ENCODE assay signal across 1 cellular context in genomic region chr16:1420111-1420539, GRCh38.
TF ChIP-seq lines count a peak whose summit lies in the region.

No MANE protein-coding gene starts in this region.

TF ChIP-seq in HepG2, 621 proteins besides CTCF, POLR2A, EP300 and RAD21:
- TF ChIP-seq ZNF138 (CRISPR knock-in tag; IDR thresholded peaks at IDR 0.05; ENCODE audit: low read depth) = no peak
- peak; percentile 94; the same call in 1 of the 2 replicates for TF ChIP-seq ZNF839 (CRISPR knock-in tag; IDR thresholded peaks at IDR 0.05; ENCODE audit: borderline replicate concordance)
- TF ChIP-seq GZF1 (CRISPR knock-in tag; IDR thresholded peaks at IDR 0.05) = no peak
- TF ChIP-seq ZSCAN21 (CRISPR knock-in tag; IDR thresholded peaks at IDR 0.05; ENCODE audit: borderline replicate concordance) = 0 out of 2 replicates have a peak, but pooled peaks have one; percentile 5
- TF ChIP-seq GPN1 (CRISPR knock-in tag; IDR thresholded peaks at IDR 0.05; ENCODE audit: borderline replicate concordance) = no peak
- TF ChIP-seq HNF4G (IDR thresholded peaks at IDR 0.05; ENCODE audit: borderline replicate concordance, low read depth, low read length) = no peak
- no peak for TF ChIP-seq HNF4G (CRISPR knock-in tag; IDR thresholded peaks at IDR 0.05; ENCODE audit: borderline replicate concordance, low read depth)
- 0 out of 2 replicates have a peak, but pooled peaks have one; percentile 61 for TF ChIP-seq NFE2L1 (CRISPR knock-in tag; IDR thresholded peaks at IDR 0.05; ENCODE audit: borderline replicate concordance)
- TF ChIP-seq HNRNPLL (IDR thresholded peaks at IDR 0.05; ENCODE audit: low read depth, low read length, poor library complexity, severe bottlenecking) = peak; percentile 4
- TF ChIP-seq, protein P1, sequence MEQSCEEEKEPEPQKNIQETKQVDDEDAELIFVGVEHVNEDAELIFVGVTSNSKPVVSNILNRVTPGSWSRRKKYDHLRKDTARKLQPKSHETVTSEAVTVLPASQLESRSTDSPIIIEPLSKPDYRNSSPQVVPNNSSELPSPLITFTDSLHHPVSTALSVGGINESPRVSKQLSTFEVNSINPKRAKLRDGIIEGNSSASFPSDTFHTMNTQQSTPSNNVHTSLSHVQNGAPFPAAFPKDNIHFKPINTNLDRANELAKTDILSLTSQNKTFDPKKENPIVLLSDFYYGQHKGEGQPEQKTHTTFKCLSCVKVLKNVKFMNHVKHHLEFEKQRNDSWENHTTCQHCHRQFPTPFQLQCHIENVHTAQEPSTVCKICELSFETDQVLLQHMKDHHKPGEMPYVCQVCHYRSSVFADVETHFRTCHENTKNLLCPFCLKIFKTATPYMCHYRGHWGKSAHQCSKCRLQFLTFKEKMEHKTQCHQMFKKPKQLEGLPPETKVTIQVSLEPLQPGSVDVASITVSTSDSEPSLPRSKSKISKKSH (CRISPR knock-in tag; IDR thresholded peaks at IDR 0.05; ENCODE audit: borderline replicate concordance) = no peak; the same call in 1 of the 2 replicates
- TF ChIP-seq MNT (IDR thresholded peaks at IDR 0.05) = no peak
- TF ChIP-seq TERF1 (CRISPR knock-in tag; IDR thresholded peaks at IDR 0.05) = 0 out of 2 replicates have a peak, but pooled peaks have one; percentile 73
- TF ChIP-seq ZNF10 (CRISPR knock-in tag; IDR thresholded peaks at IDR 0.05; ENCODE audit: borderline replicate concordance, low read depth) = no peak
- TF ChIP-seq ZBTB34 (CRISPR knock-in tag; IDR thresholded peaks at IDR 0.05) = no peak
- peak; percentile 78; the same call in 1 of the 2 replicates for TF ChIP-seq ZNF225 (CRISPR knock-in tag; IDR thresholded peaks at IDR 0.05)
- no peak for TF ChIP-seq MAF1 (CRISPR knock-in tag; IDR thresholded peaks at IDR 0.05; ENCODE audit: borderline replicate concordance)
- 0 out of 2 replicates have a peak, but pooled peaks have one; percentile 60 for TF ChIP-seq ZNF512 (CRISPR knock-in tag; IDR thresholded peaks at IDR 0.05)
- TF ChIP-seq CREB1 (IDR thresholded peaks at IDR 0.05) = no peak
- no peak for TF ChIP-seq CREB1 (CRISPR knock-in tag; IDR thresholded peaks at IDR 0.05)
- no peak for TF ChIP-seq HOXA3 (CRISPR knock-in tag; IDR thresholded peaks at IDR 0.05)
- 0 out of 2 replicates have a peak, but pooled peaks have one; percentile 16 for TF ChIP-seq ZNF720 (CRISPR knock-in tag; IDR thresholded peaks at IDR 0.05)
- no peak for TF ChIP-seq ZNF564 (CRISPR knock-in tag; IDR thresholded peaks at IDR 0.05)
TF ChIP-seq in HepG2: peak in this region for 8.
